ENCODE assay signal across 8 cellular contexts in the genomic region with DNA sequence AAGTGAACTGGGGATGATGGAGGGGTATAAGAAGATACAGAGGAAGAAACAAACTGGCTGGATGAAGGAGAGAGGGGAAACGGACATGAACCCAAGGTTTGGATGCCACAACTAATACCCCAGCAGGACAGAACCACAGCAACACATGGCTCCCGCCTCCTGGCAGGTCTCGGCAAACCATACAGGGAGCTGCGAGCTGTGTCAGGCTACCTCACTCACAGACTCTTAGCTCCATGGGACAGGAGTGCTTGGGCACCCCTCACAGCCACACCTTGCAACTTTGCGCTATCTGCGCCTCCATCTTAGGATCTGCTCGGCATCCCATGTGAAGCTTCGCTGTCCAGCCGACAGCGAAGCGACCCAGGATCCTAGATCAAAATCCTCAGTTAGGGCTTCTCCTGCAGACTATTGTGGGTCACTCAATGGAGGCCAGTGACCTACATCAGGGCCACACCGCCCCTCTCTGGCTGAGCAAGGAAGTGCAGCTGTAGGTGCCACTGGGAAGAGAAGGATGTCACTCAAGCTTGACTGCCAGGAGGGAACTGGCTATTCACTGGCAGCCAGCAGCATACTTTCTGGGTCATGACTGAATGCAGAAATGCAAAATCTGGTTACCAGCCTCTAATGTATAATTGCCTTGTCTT.
DNase-seq lines count a peak whose midpoint lies in the region; ATAC-seq and TF ChIP-seq lines count a peak whose summit lies in the region.

No MANE protein-coding gene starts in this region.

- H3K36me3 Mint-ChIP-seq in GM23338 (ENCODE audit: low read depth) (no peaks in the 10 kb centered on the region), glutamatergic neuron (ENCODE audit: unreplicated experiment) (no peaks in the 10 kb centered on the region), osteocyte (ENCODE audit: unreplicated experiment) (no peaks in the 10 kb centered on the region)
- no peaks in the 10 kb centered on the region for H3K36me3 Mint-ChIP-seq in activated T-cell treated with anti-CD3 and anti-CD28 coated beads, Interleukin-2, amount 50 U/mL, for 24 hours (ENCODE audit: low read depth)

- H2AFZ ChIP-seq in GM23338 = 0 out of 2 replicates have a peak overlapping the region, but pooled peaks have one; percentile 65

- no peak overlapping the region for H3K4me3 ChIP-seq in GM23338

- no peak overlapping the region for H3K4me2 ChIP-seq in GM23338

- no peaks in the 10 kb centered on the region for H3K9me2 ChIP-seq in GM23338 (ENCODE audit: insufficient read depth)

- H3K9me3 Mint-ChIP-seq in GM23338 = no peaks in the 10 kb centered on the region; the same call in 2 of the 3 replicates
- no peaks in the 10 kb centered on the region for H3K9me3 Mint-ChIP-seq in activated T-cell treated with anti-CD3 and anti-CD28 coated beads, Interleukin-2, amount 50 U/mL, for 24 hours
- peaks cover 4% of the 10 kb centered on the region for H3K9me3 Mint-ChIP-seq in glutamatergic neuron (ENCODE audit: unreplicated experiment)
- no peaks in the 10 kb centered on the region for H3K9me3 Mint-ChIP-seq in osteocyte (ENCODE audit: unreplicated experiment)

- H3K27ac Mint-ChIP-seq in GM23338 (no peak overlapping the region), glutamatergic neuron (ENCODE audit: unreplicated experiment) (no peak overlapping the region), osteocyte (ENCODE audit: unreplicated experiment) (no peak overlapping the region)
- H3K27ac Mint-ChIP-seq in activated T-cell treated with anti-CD3 and anti-CD28 coated beads, Interleukin-2, amount 50 U/mL, for 24 hours = no peak overlapping the region

- peaks cover 15% of the 10 kb centered on the region for H3K4me1 Mint-ChIP-seq in GM23338
- H3K4me1 Mint-ChIP-seq in activated T-cell treated with anti-CD3 and anti-CD28 coated beads, Interleukin-2, amount 50 U/mL, for 24 hours (ENCODE audit: low read depth) = no peaks in the 10 kb centered on the region
- H3K4me1 Mint-ChIP-seq in glutamatergic neuron (ENCODE audit: low read depth, unreplicated experiment) = peaks cover 11% of the 10 kb centered on the region
- no peaks in the 10 kb centered on the region for H3K4me1 Mint-ChIP-seq in osteocyte (ENCODE audit: unreplicated experiment)

- H3K4me3 Mint-ChIP-seq in GM23338 = no peak overlapping the region
- H3K4me3 Mint-ChIP-seq in activated T-cell treated with anti-CD3 and anti-CD28 coated beads, Interleukin-2, amount 50 U/mL, for 24 hours = no peak overlapping the region
- H3K4me3 Mint-ChIP-seq in glutamatergic neuron (ENCODE audit: unreplicated experiment) = no peak overlapping the region
- no peak overlapping the region for H3K4me3 Mint-ChIP-seq in osteocyte (ENCODE audit: unreplicated experiment)

- peak; percentile 44 for DNase-seq in D341Med (ENCODE audit: low spot score)
- DNase-seq in GM23338 (ENCODE audit: low spot score) = peak; percentile 91
- DNase-seq in NCI-H446 treated with DMSO at 0.1 percent for 48 hours (lab: John Stamatoyannopoulos, UW) = peak; percentile 14
- DNase-seq in activated T-cell treated with anti-CD3 and anti-CD28 coated beads, Interleukin-2, amount 50 U/mL, for 24 hours = peak; percentile 58
- DNase-seq in glutamatergic neuron = peak; percentile 96
- no peak for DNase-seq in osteocyte (ENCODE audit: extremely low spot score, unreplicated experiment)
- no peak for DNase-seq in activated effector memory CD4-positive, alpha-beta T cell treated with anti-CD3 and anti-CD28 coated beads, Interleukin-2, amount 50 U/mL, for 16 hours

- H4K20me1 ChIP-seq in GM23338 (replicated peaks; ENCODE audit: insufficient read depth) = no peaks in the 10 kb centered on the region

- H3F3A ChIP-seq in GM23338 (replicated peaks; ENCODE audit: low read depth) = no peaks in the 10 kb centered on the region

- no peaks in the 10 kb centered on the region for H3K4me1 ChIP-seq in GM23338 (ENCODE audit: insufficient read depth)

- no peaks in the 10 kb centered on the region for H3K36me3 ChIP-seq in GM23338 (ENCODE audit: insufficient read depth)

- peak; percentile 95 for ATAC-seq in GM23338
- ATAC-seq in HG02763 (IDR thresholded peaks at IDR 0.05; ENCODE audit: unreplicated experiment) = no peak

- H3K27ac ChIP-seq in GM23338 (ENCODE audit: low read depth) = no peak overlapping the region

- TF ChIP-seq CTCF in GM23338 (conservative IDR thresholded peaks at IDR 0.05; ENCODE audit: low read depth in 2 of 2) (peak; percentile 94 to 97), glutamatergic neuron (IDR thresholded peaks at IDR 0.05; ENCODE audit: partially characterized antibody, unreplicated experiment) (peak; percentile 95), osteocyte (IDR thresholded peaks at IDR 0.05) (peak; percentile 47)

- peaks cover 9% of the 10 kb centered on the region for H3K27me3 Mint-ChIP-seq in GM23338 (ENCODE audit: insufficient read depth, low read depth, poor library complexity)
- H3K27me3 Mint-ChIP-seq in activated T-cell treated with anti-CD3 and anti-CD28 coated beads, Interleukin-2, amount 50 U/mL, for 24 hours = no peaks in the 10 kb centered on the region
- H3K27me3 Mint-ChIP-seq in glutamatergic neuron (ENCODE audit: unreplicated experiment) = peaks cover 2% of the 10 kb centered on the region
- H3K27me3 Mint-ChIP-seq in osteocyte (ENCODE audit: unreplicated experiment) = peaks cover 2% of the 10 kb centered on the region

- H3K27me3 ChIP-seq in GM23338 (ENCODE audit: insufficient read depth) = no peaks in the 10 kb centered on the region

- H3K79me2 ChIP-seq in GM23338 (replicated peaks; ENCODE audit: insufficient read depth) = no peaks in the 10 kb centered on the region

TF ChIP-seq in GM23338, 12 proteins besides CTCF, POLR2A, EP300 and RAD21 (continues in another document):
- TF ChIP-seq, protein P1, sequence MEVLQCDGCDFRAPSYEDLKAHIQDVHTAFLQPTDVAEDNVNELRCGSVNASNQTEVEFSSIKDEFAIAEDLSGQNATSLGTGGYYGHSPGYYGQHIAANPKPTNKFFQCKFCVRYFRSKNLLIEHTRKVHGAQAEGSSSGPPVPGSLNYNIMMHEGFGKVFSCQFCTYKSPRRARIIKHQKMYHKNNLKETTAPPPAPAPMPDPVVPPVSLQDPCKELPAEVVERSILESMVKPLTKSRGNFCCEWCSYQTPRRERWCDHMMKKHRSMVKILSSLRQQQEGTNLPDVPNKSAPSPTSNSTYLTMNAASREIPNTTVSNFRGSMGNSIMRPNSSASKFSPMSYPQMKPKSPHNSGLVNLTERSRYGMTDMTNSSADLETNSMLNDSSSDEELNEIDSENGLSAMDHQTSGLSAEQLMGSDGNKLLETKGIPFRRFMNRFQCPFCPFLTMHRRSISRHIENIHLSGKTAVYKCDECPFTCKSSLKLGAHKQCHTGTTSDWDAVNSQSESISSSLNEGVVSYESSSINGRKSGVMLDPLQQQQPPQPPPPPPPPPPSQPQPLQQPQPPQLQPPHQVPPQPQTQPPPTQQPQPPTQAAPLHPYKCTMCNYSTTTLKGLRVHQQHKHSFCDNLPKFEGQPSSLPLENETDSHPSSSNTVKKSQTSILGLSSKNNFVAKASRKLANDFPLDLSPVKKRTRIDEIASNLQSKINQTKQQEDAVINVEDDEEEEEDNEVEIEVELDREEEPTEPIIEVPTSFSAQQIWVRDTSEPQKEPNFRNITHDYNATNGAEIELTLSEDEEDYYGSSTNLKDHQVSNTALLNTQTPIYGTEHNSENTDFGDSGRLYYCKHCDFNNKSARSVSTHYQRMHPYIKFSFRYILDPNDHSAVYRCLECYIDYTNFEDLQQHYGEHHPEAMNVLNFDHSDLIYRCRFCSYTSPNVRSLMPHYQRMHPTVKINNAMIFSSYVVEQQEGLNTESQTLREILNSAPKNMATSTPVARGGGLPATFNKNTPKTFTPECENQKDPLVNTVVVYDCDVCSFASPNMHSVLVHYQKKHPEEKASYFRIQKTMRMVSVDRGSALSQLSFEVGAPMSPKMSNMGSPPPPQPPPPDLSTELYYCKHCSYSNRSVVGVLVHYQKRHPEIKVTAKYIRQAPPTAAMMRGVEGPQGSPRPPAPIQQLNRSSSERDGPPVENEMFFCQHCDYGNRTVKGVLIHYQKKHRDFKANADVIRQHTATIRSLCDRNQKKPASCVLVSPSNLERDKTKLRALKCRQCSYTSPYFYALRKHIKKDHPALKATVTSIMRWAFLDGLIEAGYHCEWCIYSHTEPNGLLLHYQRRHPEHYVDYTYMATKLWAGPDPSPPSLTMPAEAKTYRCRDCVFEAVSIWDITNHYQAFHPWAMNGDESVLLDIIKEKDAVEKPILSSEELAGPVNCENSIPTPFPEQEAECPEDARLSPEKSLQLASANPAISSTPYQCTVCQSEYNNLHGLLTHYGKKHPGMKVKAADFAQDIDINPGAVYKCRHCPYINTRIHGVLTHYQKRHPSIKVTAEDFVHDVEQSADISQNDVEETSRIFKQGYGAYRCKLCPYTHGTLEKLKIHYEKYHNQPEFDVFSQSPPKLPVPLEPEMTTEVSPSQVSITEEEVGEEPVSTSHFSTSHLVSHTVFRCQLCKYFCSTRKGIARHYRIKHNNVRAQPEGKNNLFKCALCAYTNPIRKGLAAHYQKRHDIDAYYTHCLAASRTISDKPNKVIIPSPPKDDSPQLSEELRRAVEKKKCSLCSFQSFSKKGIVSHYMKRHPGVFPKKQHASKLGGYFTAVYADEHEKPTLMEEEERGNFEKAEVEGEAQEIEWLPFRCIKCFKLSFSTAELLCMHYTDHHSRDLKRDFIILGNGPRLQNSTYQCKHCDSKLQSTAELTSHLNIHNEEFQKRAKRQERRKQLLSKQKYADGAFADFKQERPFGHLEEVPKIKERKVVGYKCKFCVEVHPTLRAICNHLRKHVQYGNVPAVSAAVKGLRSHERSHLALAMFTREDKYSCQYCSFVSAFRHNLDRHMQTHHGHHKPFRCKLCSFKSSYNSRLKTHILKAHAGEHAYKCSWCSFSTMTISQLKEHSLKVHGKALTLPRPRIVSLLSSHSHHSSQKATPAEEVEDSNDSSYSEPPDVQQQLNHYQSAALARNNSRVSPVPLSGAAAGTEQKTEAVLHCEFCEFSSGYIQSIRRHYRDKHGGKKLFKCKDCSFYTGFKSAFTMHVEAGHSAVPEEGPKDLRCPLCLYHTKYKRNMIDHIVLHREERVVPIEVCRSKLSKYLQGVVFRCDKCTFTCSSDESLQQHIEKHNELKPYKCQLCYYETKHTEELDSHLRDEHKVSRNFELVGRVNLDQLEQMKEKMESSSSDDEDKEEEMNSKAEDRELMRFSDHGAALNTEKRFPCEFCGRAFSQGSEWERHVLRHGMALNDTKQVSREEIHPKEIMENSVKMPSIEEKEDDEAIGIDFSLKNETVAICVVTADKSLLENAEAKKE (CRISPR knock-in tag; IDR thresholded peaks at IDR 0.05) = peak; percentile 44; the same call in 1 of the 2 replicates

Comparison
In these comparisons a context has a peak if more than half of its experiments do, and no peak if none do; other contexts are left out.
1. DNase-seq: peak in D341Med (single experiment), GM23338 (single experiment), NCI-H446 treated with DMSO at 0.1 percent for 48 hours (single experiment), activated T-cell treated with anti-CD3 and anti-CD28 coated beads, Interleukin-2, amount 50 U/mL, for 24 hours (single experiment) and glutamatergic neuron (single experiment); none in osteocyte (single experiment) and activated effector memory CD4-positive, alpha-beta T cell treated with anti-CD3 and anti-CD28 coated beads, Interleukin-2, amount 50 U/mL, for 16 hours (single experiment).
2. Peak in every context shown above with its lines, with median percentiles within 50 percentile points of each other: CTCF ChIP-seq.